In genomic region chr9:33791117-33791516, GRCh38 we compare ENCODE assay signal across 2 cellular contexts.
TF ChIP-seq lines count a peak whose summit lies in the region.

No MANE protein-coding gene starts in this region.

TF ChIP-seq in IMR-90, 13 proteins besides CTCF, POLR2A, EP300 and RAD21:
- TF ChIP-seq RCOR1 (IDR thresholded peaks at IDR 0.05; ENCODE audit: insufficient replicate concordance, low read length) = no peak
- TF ChIP-seq CEBPB (IDR thresholded peaks at IDR 0.05; ENCODE audit: low read depth, low read length) = no peak
- no peak for TF ChIP-seq MAFK (IDR thresholded peaks at IDR 0.05; ENCODE audit: low read depth, low read length)
- no peak for TF ChIP-seq FOS (IDR thresholded peaks at IDR 0.05; ENCODE audit: low read depth, low read length)
- no peak for TF ChIP-seq CHD1 (IDR thresholded peaks at IDR 0.05; ENCODE audit: low read depth, low read length)
- no peak for TF ChIP-seq RFX5 (IDR thresholded peaks at IDR 0.05; ENCODE audit: low read depth, low read length)
- TF ChIP-seq MXI1 (IDR thresholded peaks at IDR 0.05; ENCODE audit: borderline replicate concordance, low read depth, low read length) = no peak
- no peak for TF ChIP-seq ELK1 (IDR thresholded peaks at IDR 0.05; ENCODE audit: borderline replicate concordance, low read depth, low read length)
- TF ChIP-seq MAZ (IDR thresholded peaks at IDR 0.05; ENCODE audit: borderline replicate concordance, low read depth, low read length) = no peak

TF ChIP-seq in K562, 482 proteins besides CTCF, POLR2A, EP300 and RAD21 (continues in another document):
- TF ChIP-seq BRCA1 (IDR thresholded peaks at IDR 0.05) (no peak), BRCA1 (CRISPR knock-in tag; IDR thresholded peaks at IDR 0.05) (no peak), TEAD2 (tag; IDR thresholded peaks at IDR 0.05) (no peak), GTF2F1 (IDR thresholded peaks at IDR 0.05; ENCODE audit: low read depth, low read length) (no peak), PTRF (tag; IDR thresholded peaks at IDR 0.05) (no peak), HMGN3 (IDR thresholded peaks at IDR 0.05; ENCODE audit: borderline replicate concordance, extremely low read depth, insufficient read length, low read depth, low read length) (no peak), JUND (IDR thresholded peaks at IDR 0.05; ENCODE audit: borderline replicate concordance, low read depth, low read length) (peak; percentile 19; the same call in 1 of the 2 replicates), JUND (tag; IDR thresholded peaks at IDR 0.05; ENCODE audit: borderline replicate concordance, low read depth, low read length) (peak; percentile 18; the same call in 1 of the 3 replicates), HNRNPLL (IDR thresholded peaks at IDR 0.05; ENCODE audit: low read depth, low read length, poor library complexity, severe bottlenecking) (no peak), PHF8 (IDR thresholded peaks at IDR 0.05; ENCODE audit: borderline replicate concordance, low read length) (no peak), IRF2 (CRISPR knock-in tag; IDR thresholded peaks at IDR 0.05) (no peak), ZEB2 (IDR thresholded peaks at IDR 0.05) (no peak), NFIC (IDR thresholded peaks at IDR 0.05) (peak; percentile 72), HMGXB4 (CRISPR knock-in tag; IDR thresholded peaks at IDR 0.05) (no peak), REST (CRISPR knock-in tag; IDR thresholded peaks at IDR 0.05; ENCODE audit: low read depth) (no peak), ZBTB12 (CRISPR knock-in tag; IDR thresholded peaks at IDR 0.05) (no peak), MEF2D (tag; conservative IDR thresholded peaks at IDR 0.05; ENCODE audit: low read depth) (no peak), MED1 (CRISPR knock-in tag; IDR thresholded peaks at IDR 0.05; ENCODE audit: borderline replicate concordance) (no peak), ZNF583 (CRISPR knock-in tag; IDR thresholded peaks at IDR 0.05) (no peak), HDAC6 (IDR thresholded peaks at IDR 0.05; ENCODE audit: low read depth, low read length) (no peak), TAL1 (IDR thresholded peaks at IDR 0.05) (no peak), ARID1B (IDR thresholded peaks at IDR 0.05) (0 out of 2 replicates have a peak, but pooled peaks have one; percentile 11), GATAD2B (IDR thresholded peaks at IDR 0.05; ENCODE audit: borderline replicate concordance) (no peak), PRDM10 (IDR thresholded peaks at IDR 0.05; ENCODE audit: partially characterized antibody) (no peak), MLLT1 (IDR thresholded peaks at IDR 0.05) (no peak), MGA (IDR thresholded peaks at IDR 0.05) (no peak), SMARCA4 (IDR thresholded peaks at IDR 0.05) (no peak), FOSL1 (tag; conservative IDR thresholded peaks at IDR 0.05) (0 out of 2 replicates have a peak, but pooled peaks have one; percentile 23), ASH1L (IDR thresholded peaks at IDR 0.05; ENCODE audit: borderline replicate concordance, low read depth, partially characterized antibody) (no peak)
